ENCODE assay signal across 1 cellular context in genomic region chr19:28521614-28522544, GRCh38.
TF ChIP-seq lines count a peak whose summit lies in the region.

No MANE protein-coding gene starts in this region.

TF ChIP-seq in GM23338, 12 proteins besides CTCF, POLR2A, EP300 and RAD21 (continued from another document):
- no peak for TF ChIP-seq ZNF462 (CRISPR knock-in tag; IDR thresholded peaks at IDR 0.05)
- TF ChIP-seq ZNF331 (CRISPR knock-in tag; IDR thresholded peaks at IDR 0.05; ENCODE audit: low read depth) = no peak
- no peak for TF ChIP-seq CREB1 (CRISPR knock-in tag; IDR thresholded peaks at IDR 0.05; ENCODE audit: low read depth)
- no peak for TF ChIP-seq ZNF114 (CRISPR knock-in tag; IDR thresholded peaks at IDR 0.05)
- no peak for TF ChIP-seq EZH2 (IDR thresholded peaks at IDR 0.05; ENCODE audit: low read depth, unreplicated experiment)
- TF ChIP-seq ETS1 (IDR thresholded peaks at IDR 0.05) = no peak
- TF ChIP-seq POLR2AphosphoS5 (IDR thresholded peaks at IDR 0.05; ENCODE audit: low read depth) = no peak
- TF ChIP-seq JUNB (IDR thresholded peaks at IDR 0.05; ENCODE audit: unreplicated experiment) = no peak
- no peak for TF ChIP-seq STAT1 (IDR thresholded peaks at IDR 0.05; ENCODE audit: unreplicated experiment)
TF ChIP-seq in GM23338: peak in this region for 0.
